In genomic region chr2:200454839-200455801, GRCh38 we compare ENCODE assay signal across 9 cellular contexts. TPM values are rescaled to one million over a fixed set of nuclear protein-coding genes. Genes with fewer than 3 reads are reported as not detected.
A peak's percentile ranks its signal among the peaks of the same experiment; 100 is the strongest.
DNase-seq lines count a peak whose midpoint lies in the region; ATAC-seq, FAIRE-seq and TF ChIP-seq lines count a peak whose summit lies in the region.
"Had no signal": no experiment of that assay in that cellular context is flagged by ENCODE, and none has a peak within 500 bp of the region (broad histone marks: within the 10 kb centered on the region; RNA-seq: fewer than 3 reads in every experiment).

No MANE protein-coding gene starts in this region.

- TF ChIP-seq CTCF in natural killer cell (IDR thresholded peaks at IDR 0.05) (no peak), gastrocnemius medialis (IDR thresholded peaks at IDR 0.05 in 4 of 5, conservative IDR thresholded peaks at IDR 0.05 in 1 of 5) (no peak), D721Med (IDR thresholded peaks at IDR 0.05; ENCODE audit: insufficient read depth, missing control alignments) (no peak)

- no peak overlapping the region for H3K27ac ChIP-seq in gastrocnemius medialis

- no peaks in the 10 kb centered on the region for H3K9me3 ChIP-seq in gastrocnemius medialis

- in situ Hi-C loops in gastrocnemius medialis (cut with MboI; ENCODE audit: low sequenced_read_pairs in 4 of 4): loop anchor here in 1 of 4 donors (25.0 kb wide), 1 partner anchor 143 kb away; the partner anchor contains the start of gene SPATS2L

- peaks cover 14% of the 10 kb centered on the region for H3K36me3 Mint-ChIP-seq in natural killer cell treated with Interleukin-12 subunit alpha and Interleukin-12 subunit beta and Interleukin-15 and Interleukin-18, amount 100 ng/mL, for 72 hours
- no peaks in the 10 kb centered on the region for H3K36me3 Mint-ChIP-seq in natural killer cell
- H3K36me3 Mint-ChIP-seq in activated T-helper 1 cell treated with anti-CD3 and anti-CD28 coated beads, Interleukin-12 subunit alpha, Interleukin-12 subunit beta, Interleukin-2, Interleukin-4 antibody, amounts not matched to agents 30 ng/mL and 10 ng/mL and 1 ng/mL, durations not matched to agents 14 hours and 24 hours and 36 hours (ENCODE audit: low read depth): peaks cover 21% of the 10 kb centered on the region

- no peak for TF ChIP-seq POLR2A in gastrocnemius medialis (IDR thresholded peaks at IDR 0.05)

- H3K4me1 Mint-ChIP-seq in natural killer cell treated with Interleukin-12 subunit alpha and Interleukin-12 subunit beta and Interleukin-15 and Interleukin-18, amount 100 ng/mL, for 72 hours (ENCODE audit: low read depth in 2 of 2): peaks cover 25 to 46% of the 10 kb centered on the region in 2 donors
- no peaks in the 10 kb centered on the region for H3K4me1 Mint-ChIP-seq in natural killer cell
- H3K4me1 Mint-ChIP-seq in activated T-helper 1 cell treated with anti-CD3 and anti-CD28 coated beads, Interleukin-12 subunit alpha, Interleukin-12 subunit beta, Interleukin-2, Interleukin-4 antibody, amounts not matched to agents 30 ng/mL and 10 ng/mL and 1 ng/mL, durations not matched to agents 14 hours and 24 hours and 36 hours (ENCODE audit: low read depth): peaks cover 27% of the 10 kb centered on the region

- no peak for FAIRE-seq in D721Med (lab: Jason Lieb, UNC)

- H3K9me3 Mint-ChIP-seq in natural killer cell treated with Interleukin-12 subunit alpha and Interleukin-12 subunit beta and Interleukin-15 and Interleukin-18, amount 100 ng/mL, for 72 hours: no peaks in the 10 kb centered on the region
- H3K9me3 Mint-ChIP-seq in natural killer cell: no peaks in the 10 kb centered on the region
- no peaks in the 10 kb centered on the region for H3K9me3 Mint-ChIP-seq in activated T-helper 1 cell treated with anti-CD3 and anti-CD28 coated beads, Interleukin-12 subunit alpha, Interleukin-12 subunit beta, Interleukin-2, Interleukin-4 antibody, amounts not matched to agents 30 ng/mL and 10 ng/mL and 1 ng/mL, durations not matched to agents 14 hours and 24 hours and 36 hours

- no peaks in the 10 kb centered on the region for H3K27me3 ChIP-seq in gastrocnemius medialis

- DNase-seq in natural killer cell treated with Interleukin-12 subunit alpha and Interleukin-12 subunit beta and Interleukin-15 and Interleukin-18, amount 100 ng/mL, for 72 hours (ENCODE audit: low spot score): no peak
- DNase-seq in natural killer cell (no peak), gastrocnemius medialis (no peak), D721Med (ENCODE audit: insufficient read length, low spot score) (no peak), NOMO-1 (lab: John Stamatoyannopoulos, UW; ENCODE audit: unreplicated experiment in 2 of 2) (no peak), HEK293T (ENCODE audit: extremely low spot score) (no peak)
- DNase-seq in activated T-helper 1 cell treated with anti-CD3 and anti-CD28 coated beads, Interleukin-12 subunit alpha, Interleukin-12 subunit beta, Interleukin-2, Interleukin-4 antibody, amounts not matched to agents 30 ng/mL and 10 ng/mL and 1 ng/mL, durations not matched to agents 14 hours and 24 hours and 36 hours (ENCODE audit: low spot score): no peak

- CTCF ChIA-PET in HEK293T (lab: Yijun Ruan, JAX): no interaction called here

- no peak overlapping the region for H3K4me3 ChIP-seq in gastrocnemius medialis

- H3K27me3 Mint-ChIP-seq in natural killer cell treated with Interleukin-12 subunit alpha and Interleukin-12 subunit beta and Interleukin-15 and Interleukin-18, amount 100 ng/mL, for 72 hours: peaks cover 0 to 3% of the 10 kb centered on the region in 2 donors
- H3K27me3 Mint-ChIP-seq in natural killer cell (ENCODE audit: low read depth in 2 of 2): no peaks in the 10 kb centered on the region
- H3K27me3 Mint-ChIP-seq in activated T-helper 1 cell treated with anti-CD3 and anti-CD28 coated beads, Interleukin-12 subunit alpha, Interleukin-12 subunit beta, Interleukin-2, Interleukin-4 antibody, amounts not matched to agents 30 ng/mL and 10 ng/mL and 1 ng/mL, durations not matched to agents 14 hours and 24 hours and 36 hours (ENCODE audit: insufficient read depth): no peaks in the 10 kb centered on the region
- H3K27me3 Mint-ChIP-seq: activated naive CD8-positive, alpha-beta T cell had no signal

- peak; percentile 91 to 92 for ATAC-seq in natural killer cell treated with Interleukin-12 subunit alpha and Interleukin-12 subunit beta and Interleukin-15 and Interleukin-18, amount 100 ng/mL, for 72 hours
- ATAC-seq in natural killer cell: no peak
- peak; percentile 85 for ATAC-seq in HG03039 (IDR thresholded peaks at IDR 0.05; ENCODE audit: unreplicated experiment)
- ATAC-seq in gastrocnemius medialis: peak; percentile 82 to 86

- POLR2A ChIA-PET in HEK293T (lab: Yijun Ruan, JAX): no interaction called here

- H3K4me3 Mint-ChIP-seq in natural killer cell treated with Interleukin-12 subunit alpha and Interleukin-12 subunit beta and Interleukin-15 and Interleukin-18, amount 100 ng/mL, for 72 hours: peak overlapping the region; percentile 92
- no peak overlapping the region for H3K4me3 Mint-ChIP-seq in natural killer cell
- H3K4me3 Mint-ChIP-seq in activated T-helper 1 cell treated with anti-CD3 and anti-CD28 coated beads, Interleukin-12 subunit alpha, Interleukin-12 subunit beta, Interleukin-2, Interleukin-4 antibody, amounts not matched to agents 30 ng/mL and 10 ng/mL and 1 ng/mL, durations not matched to agents 14 hours and 24 hours and 36 hours: peak overlapping the region; percentile 31
- H3K4me3 Mint-ChIP-seq: activated naive CD8-positive, alpha-beta T cell had no signal

- peak overlapping the region; percentile 89 to 99 for H3K27ac Mint-ChIP-seq in natural killer cell treated with Interleukin-12 subunit alpha and Interleukin-12 subunit beta and Interleukin-15 and Interleukin-18, amount 100 ng/mL, for 72 hours
- H3K27ac Mint-ChIP-seq in natural killer cell: no peak overlapping the region
- H3K27ac Mint-ChIP-seq in activated T-helper 1 cell treated with anti-CD3 and anti-CD28 coated beads, Interleukin-12 subunit alpha, Interleukin-12 subunit beta, Interleukin-2, Interleukin-4 antibody, amounts not matched to agents 30 ng/mL and 10 ng/mL and 1 ng/mL, durations not matched to agents 14 hours and 24 hours and 36 hours: peak overlapping the region; percentile 18
- H3K27ac Mint-ChIP-seq: activated naive CD8-positive, alpha-beta T cell had no signal

- no peaks in the 10 kb centered on the region for H3K36me3 ChIP-seq in gastrocnemius medialis

- peaks cover 12 to 16% of the 10 kb centered on the region in 2 donors for H3K4me1 ChIP-seq in gastrocnemius medialis

- intact Hi-C loops in natural killer cell (cut with micrococcal nuclease) (no loop called here), gastrocnemius medialis (cut with DNase I; ENCODE audit: low total_unique reads) (no loop called here)
- intact Hi-C loops in activated T-helper 1 cell treated with anti-CD3 and anti-CD28 coated beads, Interleukin-12 subunit alpha, Interleukin-12 subunit beta, Interleukin-2, Interleukin-4 antibody, amounts not matched to agents 30 ng/mL and 10 ng/mL and 1 ng/mL, durations not matched to agents 14 hours and 24 hours and 36 hours (cut with micrococcal nuclease): loop anchor here (1.0 to 2.0 kb wide), 6 partner anchors 9 to 359 kb away; no protein-coding TSS in a partner anchor

TF ChIP-seq in HEK293T, 16 proteins besides CTCF, POLR2A, EP300 and RAD21:
- TF ChIP-seq CTBP1 (IDR thresholded peaks at IDR 0.05; ENCODE audit: borderline replicate concordance) (no peak), SP1 (IDR thresholded peaks at IDR 0.05) (no peak)
TF ChIP-seq in HEK293T: peak in this region for 0.

RNA-seq across cellular contexts. Expression of gene KCTD18, which starts 54.7 kb away (rescaled TPM):
- total RNA-seq in natural killer cell treated with Interleukin-12 subunit alpha and Interleukin-12 subunit beta and Interleukin-15 and Interleukin-18, amount 100 ng/mL, for 72 hours: 10 to 100 TPM in 1 of 2 donors, 1 to 10 TPM in 1; 9.2 to 12.4 TPM
- total RNA-seq in natural killer cell (10 to 100 TPM; 16.1 to 21.3 (median 20.9) TPM), gastrocnemius medialis (10 to 100 TPM; 16.6 to 20.1 (median 19.6) TPM)
- 14.5 and 15.8 TPM in 2 replicates for total RNA-seq in activated T-helper 1 cell treated with anti-CD3 and anti-CD28 coated beads, Interleukin-12 subunit alpha, Interleukin-12 subunit beta, Interleukin-2, Interleukin-4 antibody, amounts not matched to agents 30 ng/mL and 10 ng/mL and 1 ng/mL, durations not matched to agents 14 hours and 24 hours and 36 hours

Comparison
In these comparisons a context has a peak if more than half of its experiments do, and no peak if none do; other contexts are left out.
1. ATAC-seq: peak in natural killer cell treated with Interleukin-12 subunit alpha and Interleukin-12 subunit beta and Interleukin-15 and Interleukin-18, amount 100 ng/mL, for 72 hours (2 of 2), HG03039 (single experiment) and gastrocnemius medialis (2 of 2); none in natural killer cell (0 of 3).
2. H3K27ac Mint-ChIP-seq: peak in natural killer cell treated with Interleukin-12 subunit alpha and Interleukin-12 subunit beta and Interleukin-15 and Interleukin-18, amount 100 ng/mL, for 72 hours (2 of 2) and activated T-helper 1 cell treated with anti-CD3 and anti-CD28 coated beads, Interleukin-12 subunit alpha, Interleukin-12 subunit beta, Interleukin-2, Interleukin-4 antibody, amounts not matched to agents 30 ng/mL and 10 ng/mL and 1 ng/mL, durations not matched to agents 14 hours and 24 hours and 36 hours (single experiment); none in natural killer cell (0 of 2).